29 cellular contexts compared by ENCODE assay signal in genomic region chr5:169939731-169940130, GRCh38. TPM values are rescaled to one million over a fixed set of nuclear protein-coding genes. Genes with fewer than 3 reads are reported as not detected.
"Had no signal": no experiment of that assay in that cellular context is flagged by ENCODE, and none has a peak within 500 bp of the region (broad histone marks: within the 10 kb centered on the region; RNA-seq: fewer than 3 reads in every experiment).

No MANE protein-coding gene starts in this region.

- H3K27me3 Mint-ChIP-seq: naive thymus-derived CD8-positive, alpha-beta T cell; stimulated activated naive B cell treated with anti-CD40 and anti-IgM and Interleukin-4, amounts not matched to agents 10 μg/mL and 1 μg/mL and 100 μg/mL, for 72 hours had no signal

- H2AFZ ChIP-seq: hepatocyte, neural progenitor cell had no signal

- DNase-seq: heart right ventricle; islet precursor cell; left cardiac atrium; lower lobe of right lung; mammary epithelial cell; mesenchymal stem cell; naive thymus-derived CD8-positive, alpha-beta T cell; nephron progenitor cell; ovary; retina; right cardiac atrium; stimulated activated CD4-positive, alpha-beta T cell treated with anti-CD3 and anti-CD28 coated beads, Interleukin-12 subunit alpha, Interleukin-12 subunit beta, amount 100 ng/mL, for 4 hours; stimulated activated CD4-positive, alpha-beta T cell treated with anti-CD3 and anti-CD28 coated beads, Interleukin-15, amount 100 ng/mL, for 24 hours; stimulated activated CD4-positive, alpha-beta T cell treated with anti-CD3 and anti-CD28 coated beads, Interleukin-2, amount 100 ng/mL, for 24 hours; stimulated activated CD4-positive, alpha-beta T cell treated with anti-CD3 and anti-CD28 coated beads, Interleukin-4, amount 100 ng/mL, for 1 hour; stimulated activated naive B cell treated with anti-CD40 and anti-IgM and Interleukin-4, amounts not matched to agents 10 μg/mL and 1 μg/mL and 100 μg/mL, for 72 hours; stimulated activated naive CD8-positive, alpha-beta T cell treated with anti-CD3 and anti-CD28 coated beads, Interleukin-15, Interleukin-2, amounts not matched to agents 100 U/mL and 50 U/mL, for 24 hours; stomach; testis; thyroid gland; transverse colon; upper lobe of left lung had no signal

- H3K9me3 Mint-ChIP-seq: naive thymus-derived CD8-positive, alpha-beta T cell; nephron progenitor cell; neural progenitor cell; stimulated activated naive B cell treated with anti-CD40 and anti-IgM and Interleukin-4, amounts not matched to agents 10 μg/mL and 1 μg/mL and 100 μg/mL, for 72 hours had no signal

- H3K27ac ChIP-seq: heart right ventricle, hepatocyte, lower lobe of right lung, neural progenitor cell, ovary, skin epidermis, stomach, testis, thyroid gland, transverse colon, upper lobe of left lung, vagina had no signal

- H3K4me2 ChIP-seq: hepatocyte, neural progenitor cell had no signal

- H3K27me3 ChIP-seq: hepatocyte, neural progenitor cell, ovary, stomach, testis, thyroid gland, transverse colon, upper lobe of left lung, vagina had no signal

- H3K4me1 Mint-ChIP-seq: nephron progenitor cell had no signal

- H3K36me3 ChIP-seq: heart right ventricle, lower lobe of right lung, neural progenitor cell, ovary, stomach, thyroid gland, transverse colon, upper lobe of left lung, vagina had no signal

- ATAC-seq: heart right ventricle; left cardiac atrium; left lobe of liver; lower lobe of right lung; naive thymus-derived CD8-positive, alpha-beta T cell; right cardiac atrium; sciatic nerve; stimulated activated naive B cell treated with anti-CD40 and anti-IgM and Interleukin-4, amounts not matched to agents 10 μg/mL and 1 μg/mL and 100 μg/mL, for 72 hours; stimulated activated naive CD8-positive, alpha-beta T cell treated with anti-CD3 and anti-CD28 coated beads, Interleukin-15, Interleukin-2, amounts not matched to agents 100 U/mL and 50 U/mL, for 24 hours had no signal

- H3K4me3 Mint-ChIP-seq: naive thymus-derived CD8-positive, alpha-beta T cell; nephron progenitor cell; neural progenitor cell; stimulated activated naive B cell treated with anti-CD40 and anti-IgM and Interleukin-4, amounts not matched to agents 10 μg/mL and 1 μg/mL and 100 μg/mL, for 72 hours had no signal

- H3K4me3 ChIP-seq: heart right ventricle, hepatocyte, lower lobe of right lung, neural progenitor cell, ovary, skin epidermis, stomach, testis, thyroid gland, transverse colon, upper lobe of left lung, vagina had no signal

- H3K4me1 ChIP-seq: lower lobe of right lung, stomach, testis, thyroid gland, transverse colon, upper lobe of left lung, vagina had no signal

- H3K36me3 Mint-ChIP-seq: neural progenitor cell had no signal

- H3K9ac ChIP-seq: neural progenitor cell had no signal

- H3K9me3 ChIP-seq: heart right ventricle, lower lobe of right lung, ovary, stomach, testis, thyroid gland, transverse colon, upper lobe of left lung, vagina had no signal

- H3K27ac Mint-ChIP-seq: nephron progenitor cell; neural progenitor cell; progenitor cell of endocrine pancreas; stimulated activated naive B cell treated with anti-CD40 and anti-IgM and Interleukin-4, amounts not matched to agents 10 μg/mL and 1 μg/mL and 100 μg/mL, for 72 hours had no signal

RNA-seq across cellular contexts. Expression of gene INSYN2B, which starts 40.6 kb away (rescaled TPM):
- total RNA-seq: left lobe of liver; lower lobe of right lung; naive thymus-derived CD8-positive, alpha-beta T cell; thyroid gland; transverse colon had no signal
- polyA plus RNA-seq: hepatocyte had no signal
